ENCODE assay signal across 8 cellular contexts in the genomic region with DNA sequence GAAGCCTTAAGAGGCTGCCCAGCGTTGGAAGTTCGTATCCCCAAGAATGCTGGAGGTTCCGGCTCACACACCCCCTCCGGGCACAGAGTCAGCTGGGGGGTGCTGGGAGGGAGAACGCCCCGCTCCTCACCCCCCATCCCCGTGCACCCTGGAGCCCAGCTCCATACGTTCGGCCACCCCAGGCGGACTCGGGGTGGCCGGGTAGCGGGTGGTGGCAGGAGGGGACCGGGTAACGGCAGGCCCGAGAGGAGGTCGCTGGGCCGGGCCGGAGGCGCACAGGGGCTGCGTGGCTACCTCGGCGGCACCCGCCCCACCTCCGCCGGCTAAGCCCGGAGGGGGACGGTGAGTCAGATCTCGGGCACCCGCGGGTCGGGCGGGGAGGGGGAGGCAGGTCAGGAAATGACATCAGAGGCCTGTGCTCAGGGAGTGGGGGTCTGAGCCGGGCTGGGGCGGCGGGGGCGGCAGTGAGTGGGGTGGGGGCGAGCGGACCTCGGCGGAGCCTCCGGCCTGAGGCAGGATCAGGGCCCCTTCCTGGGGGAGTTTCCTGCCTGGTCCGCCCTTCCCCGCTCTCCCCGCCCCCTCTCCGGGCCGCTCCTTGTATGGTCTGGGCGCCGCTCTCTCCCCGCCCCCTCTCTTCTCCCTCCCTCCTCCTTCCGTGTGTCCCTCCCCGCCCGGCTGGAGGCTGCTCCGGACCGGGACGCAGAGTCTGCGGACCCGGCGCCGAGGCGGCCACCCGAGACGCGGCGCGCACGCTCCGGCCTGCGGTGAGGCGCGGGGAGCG. TPM values are rescaled to one million over a fixed set of nuclear protein-coding genes. Genes with fewer than 3 reads are reported as not detected.
DNase-seq lines count a peak whose midpoint lies in the region; ATAC-seq and TF ChIP-seq lines count a peak whose summit lies in the region.

A gene with protein sequence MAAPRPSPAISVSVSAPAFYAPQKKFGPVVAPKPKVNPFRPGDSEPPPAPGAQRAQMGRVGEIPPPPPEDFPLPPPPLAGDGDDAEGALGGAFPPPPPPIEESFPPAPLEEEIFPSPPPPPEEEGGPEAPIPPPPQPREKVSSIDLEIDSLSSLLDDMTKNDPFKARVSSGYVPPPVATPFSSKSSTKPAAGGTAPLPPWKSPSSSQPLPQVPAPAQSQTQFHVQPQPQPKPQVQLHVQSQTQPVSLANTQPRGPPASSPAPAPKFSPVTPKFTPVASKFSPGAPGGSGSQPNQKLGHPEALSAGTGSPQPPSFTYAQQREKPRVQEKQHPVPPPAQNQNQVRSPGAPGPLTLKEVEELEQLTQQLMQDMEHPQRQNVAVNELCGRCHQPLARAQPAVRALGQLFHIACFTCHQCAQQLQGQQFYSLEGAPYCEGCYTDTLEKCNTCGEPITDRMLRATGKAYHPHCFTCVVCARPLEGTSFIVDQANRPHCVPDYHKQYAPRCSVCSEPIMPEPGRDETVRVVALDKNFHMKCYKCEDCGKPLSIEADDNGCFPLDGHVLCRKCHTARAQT (plus strand): TSS at position 700 of the 781 bp plus-strand sequence. CDS start 227 bp downstream, outside the sequence.

- H3K27ac ChIP-seq in HUES48 (ENCODE audit: low read depth, low read length) (peak within 1 kb of the TSS; percentile 99), esophagus (ENCODE audit: low read depth in 2 of 2, low read length in 1 of 2) (peak within 1 kb of the TSS; percentile 98 to 99), muscle layer of duodenum (ENCODE audit: low read length) (peak within 1 kb of the TSS; percentile 95)

- peaks cover 21% of the 10 kb centered on the region for H3K4me1 Mint-ChIP-seq in Calu3 (ENCODE audit: low read depth, unreplicated experiment)
- peaks cover 34% of the 10 kb centered on the region for H3K4me1 Mint-ChIP-seq in activated T-cell treated with anti-CD3 and anti-CD28 coated beads, Interleukin-2, amount 50 U/mL, for 4 hours (ENCODE audit: low read depth)

- no TSS peak for BruUV-seq in Calu3 (replicated peaks; lab: Mats Ljungman, UMichigan)

- DNase-seq in Calu3, result peak; percentile 92
- DNase-seq in activated T-cell treated with anti-CD3 and anti-CD28 coated beads, Interleukin-2, amount 50 U/mL, for 4 hours, result peak; percentile 85
- peak; percentile 85 to 89 for DNase-seq in stimulated activated CD8-positive, alpha-beta memory T cell treated with anti-CD3 and anti-CD28 coated beads, Interleukin-7, amount 100 ng/mL, for 4 hours (ENCODE audit: low read depth in 2 of 2)

- no peak for TF ChIP-seq CTCF in Calu3 (IDR thresholded peaks at IDR 0.05; ENCODE audit: unreplicated experiment)

- peak within 1 kb of the TSS; percentile 98 for H3K27ac Mint-ChIP-seq in Calu3 (ENCODE audit: unreplicated experiment)

- H3K4me1 ChIP-seq in HUES48 (ENCODE audit: control insufficient read depth, insufficient read depth, low read length), result peaks cover 26% of the 10 kb centered on the region
- H3K4me1 ChIP-seq in esophagus (ENCODE audit: control insufficient read depth in 2 of 2, insufficient read depth in 2 of 2, low read length in 1 of 2), result peaks cover 13 to 22% of the 10 kb centered on the region in 2 donors
- H3K4me1 ChIP-seq in muscle layer of duodenum (ENCODE audit: control insufficient read depth in 1 of 2, insufficient read depth in 2 of 2, low read length in 2 of 2), result peaks cover 30 to 44% of the 10 kb centered on the region in 2 donors

- H3K27me3 ChIP-seq in HUES48 (ENCODE audit: control insufficient read depth, insufficient read depth, low read length) (no peaks in the 10 kb centered on the region), esophagus (ENCODE audit: control insufficient read depth in 1 of 2, insufficient read depth in 2 of 2, low read length in 2 of 2) (no peaks in the 10 kb centered on the region), muscle layer of duodenum (ENCODE audit: low read depth, low read length) (no peaks in the 10 kb centered on the region)

- H3K4me3 Mint-ChIP-seq in Calu3 (ENCODE audit: low read depth, unreplicated experiment), result peak within 1 kb of the TSS; percentile 85
- peak within 1 kb of the TSS; percentile 90 for H3K4me3 Mint-ChIP-seq in activated T-cell treated with anti-CD3 and anti-CD28 coated beads, Interleukin-2, amount 50 U/mL, for 4 hours

- WGBS in esophagus, 2 donors, result 0% methylated on average over 49 to 72 of the region's 72 CpGs

- H3K9ac ChIP-seq in HUES48 (ENCODE audit: low read depth, low read length), result peak within 1 kb of the TSS; percentile 96

- intact Hi-C loops in Calu3 (cut with micrococcal nuclease; ENCODE audit: unreplicated experiment), result loop anchor here (2.0 kb wide), 1 partner anchor 50 kb away; no protein-coding TSS in a partner anchor

- no peaks in the 10 kb centered on the region for H3K9me3 ChIP-seq in HUES48 (ENCODE audit: control insufficient read depth, insufficient read depth, low read length)
- H3K9me3 ChIP-seq in esophagus (ENCODE audit: control insufficient read depth in 2 of 2, insufficient read depth in 1 of 2, low read depth in 1 of 2, low read length in 1 of 2), result no peaks in the 10 kb centered on the region
- H3K9me3 ChIP-seq in muscle layer of duodenum (ENCODE audit: control insufficient read depth in 1 of 2, low read length in 2 of 2), result no peaks in the 10 kb centered on the region

- H3K4me3 ChIP-seq in HUES48 (ENCODE audit: low read depth, low read length) (peak within 1 kb of the TSS; percentile 96), esophagus (ENCODE audit: low read depth in 1 of 2, low read length in 2 of 2) (peak within 1 kb of the TSS; percentile 79 to 89), muscle layer of duodenum (ENCODE audit: low read depth in 1 of 2, low read length in 2 of 2) (peak within 1 kb of the TSS; percentile 78 to 88)

- no peaks in the 10 kb centered on the region for H3K27me3 Mint-ChIP-seq in Calu3 (ENCODE audit: unreplicated experiment)
- no peaks in the 10 kb centered on the region for H3K27me3 Mint-ChIP-seq in activated T-cell treated with anti-CD3 and anti-CD28 coated beads, Interleukin-2, amount 50 U/mL, for 4 hours (ENCODE audit: low read depth)

- no peaks in the 10 kb centered on the region for H3K9me3 Mint-ChIP-seq in Calu3 (ENCODE audit: low read depth, unreplicated experiment)
- no peaks in the 10 kb centered on the region for H3K9me3 Mint-ChIP-seq in activated T-cell treated with anti-CD3 and anti-CD28 coated beads, Interleukin-2, amount 50 U/mL, for 4 hours

- CTCF ChIA-PET in Calu3 (lab: Charles Lee), result interaction anchor here (0.7 to 1.4 kb wide), 15 partner anchors 11 to 1710 kb away, joined by 3 to 12 read pairs (median 5); a partner anchor contains a TSS

- ATAC-seq in GM21423 (IDR thresholded peaks at IDR 0.05; ENCODE audit: unreplicated experiment), result peak; percentile 76
- peak; percentile 81 to 82 for ATAC-seq in activated T-cell treated with anti-CD3 and anti-CD28 coated beads, Interleukin-2, amount 50 U/mL, for 4 hours

- H3K36me3 ChIP-seq in HUES48 (ENCODE audit: control insufficient read depth, insufficient read depth, low read length), result peaks cover 33% of the 10 kb centered on the region
- H3K36me3 ChIP-seq in esophagus (ENCODE audit: control insufficient read depth in 2 of 2, insufficient read depth in 2 of 2, low read length in 1 of 2), result peaks cover 0 to 3% of the 10 kb centered on the region in 2 donors
- peaks cover 9 to 12% of the 10 kb centered on the region in 2 donors for H3K36me3 ChIP-seq in muscle layer of duodenum (ENCODE audit: control insufficient read depth in 1 of 2, insufficient read depth in 2 of 2, low read length in 2 of 2)

- H3K36me3 Mint-ChIP-seq in Calu3 (ENCODE audit: insufficient read depth, unreplicated experiment), result peaks cover 46% of the 10 kb centered on the region
- H3K36me3 Mint-ChIP-seq in activated T-cell treated with anti-CD3 and anti-CD28 coated beads, Interleukin-2, amount 50 U/mL, for 4 hours (ENCODE audit: insufficient read depth), result no peaks in the 10 kb centered on the region

TF ChIP-seq in PFSK-1, 5 proteins besides CTCF, POLR2A, EP300 and RAD21:
- TF ChIP-seq TAF1 (IDR thresholded peaks at IDR 0.05; ENCODE audit: borderline replicate concordance, insufficient read depth, low read length) (peak; percentile 66; the same call in 1 of the 2 replicates), SIN3A (IDR thresholded peaks at IDR 0.05; ENCODE audit: borderline replicate concordance, insufficient read depth, low read length) (peak; percentile 19; the same call in 1 of the 2 replicates), FOXP2 (optimal IDR thresholded peaks at IDR 0.05; ENCODE audit: borderline replicate concordance, extremely low read depth, extremely low read length, insufficient read depth) (peak; percentile 52), POLR2AphosphoS5 (IDR thresholded peaks at IDR 0.05; ENCODE audit: low read depth, low read length) (peak; percentile 62)
- TF ChIP-seq, protein P1, sequence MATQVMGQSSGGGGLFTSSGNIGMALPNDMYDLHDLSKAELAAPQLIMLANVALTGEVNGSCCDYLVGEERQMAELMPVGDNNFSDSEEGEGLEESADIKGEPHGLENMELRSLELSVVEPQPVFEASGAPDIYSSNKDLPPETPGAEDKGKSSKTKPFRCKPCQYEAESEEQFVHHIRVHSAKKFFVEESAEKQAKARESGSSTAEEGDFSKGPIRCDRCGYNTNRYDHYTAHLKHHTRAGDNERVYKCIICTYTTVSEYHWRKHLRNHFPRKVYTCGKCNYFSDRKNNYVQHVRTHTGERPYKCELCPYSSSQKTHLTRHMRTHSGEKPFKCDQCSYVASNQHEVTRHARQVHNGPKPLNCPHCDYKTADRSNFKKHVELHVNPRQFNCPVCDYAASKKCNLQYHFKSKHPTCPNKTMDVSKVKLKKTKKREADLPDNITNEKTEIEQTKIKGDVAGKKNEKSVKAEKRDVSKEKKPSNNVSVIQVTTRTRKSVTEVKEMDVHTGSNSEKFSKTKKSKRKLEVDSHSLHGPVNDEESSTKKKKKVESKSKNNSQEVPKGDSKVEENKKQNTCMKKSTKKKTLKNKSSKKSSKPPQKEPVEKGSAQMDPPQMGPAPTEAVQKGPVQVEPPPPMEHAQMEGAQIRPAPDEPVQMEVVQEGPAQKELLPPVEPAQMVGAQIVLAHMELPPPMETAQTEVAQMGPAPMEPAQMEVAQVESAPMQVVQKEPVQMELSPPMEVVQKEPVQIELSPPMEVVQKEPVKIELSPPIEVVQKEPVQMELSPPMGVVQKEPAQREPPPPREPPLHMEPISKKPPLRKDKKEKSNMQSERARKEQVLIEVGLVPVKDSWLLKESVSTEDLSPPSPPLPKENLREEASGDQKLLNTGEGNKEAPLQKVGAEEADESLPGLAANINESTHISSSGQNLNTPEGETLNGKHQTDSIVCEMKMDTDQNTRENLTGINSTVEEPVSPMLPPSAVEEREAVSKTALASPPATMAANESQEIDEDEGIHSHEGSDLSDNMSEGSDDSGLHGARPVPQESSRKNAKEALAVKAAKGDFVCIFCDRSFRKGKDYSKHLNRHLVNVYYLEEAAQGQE (IDR thresholded peaks at IDR 0.05; ENCODE audit: insufficient read depth in 1 of 2, low read depth in 2 of 2, low read length in 2 of 2), result no peak; a peak in 1 of 4 replicates

RNA-seq across cellular contexts. Expression of the gene that starts here (rescaled TPM):
- total RNA-seq in Calu3 (2022), result 114 and 119 TPM in 2 replicates
- 280 TPM for polyA plus RNA-seq in PFSK-1 (2012; ENCODE audit: insufficient read length, low read depth)
- 10 to 100 TPM; 89.0 to 94.2 (median 90.6) TPM for total RNA-seq in activated T-cell treated with anti-CD3 and anti-CD28 coated beads, Interleukin-2, amount 50 U/mL, for 4 hours
- polyA plus RNA-seq in esophagus, result 10 to 100 TPM; 62.7 to 92.3 TPM

Comparison
In these comparisons a context has a peak if more than half of its experiments do, and no peak if none do; other contexts are left out.
1. Peak in every context shown above with its lines: DNase-seq, ATAC-seq, H3K4me3 ChIP-seq and H3K27ac ChIP-seq.